29 cellular contexts compared by ENCODE assay signal in genomic region chr17:65790241-65790640, GRCh38.
"Had no signal": no experiment of that assay in that cellular context is flagged by ENCODE, and none has a peak within 500 bp of the region (broad histone marks: within the 10 kb centered on the region; RNA-seq: fewer than 3 reads in every experiment).

No MANE protein-coding gene starts in this region.

- H3K36me3 ChIP-seq: ascending aorta, esophagus squamous epithelium, gastroesophageal sphincter, WERI-Rb-1 had no signal

- H3K9me3 Mint-ChIP-seq: activated CD4-positive, alpha-beta memory T cell treated with anti-CD3 and anti-CD28 coated beads for 36 hours; activated CD4-positive, alpha-beta T cell treated with anti-CD3 and anti-CD28 coated beads, Interleukin-2, amount 10 ng/mL, durations not matched to agents 24 days and 14 days; activated naive CD4-positive, alpha-beta T cell treated with anti-CD3 and anti-CD28 coated beads, Interleukin-2, amount 10 ng/mL, durations not matched to agents 7 days and 5 days; activated naive CD4-positive, alpha-beta T cell treated with anti-CD3 and anti-CD28 coated beads, Interleukin-2, amount 50 U/mL, for 72 hours; activated naive CD8-positive, alpha-beta T cell treated with anti-CD3 and anti-CD28 coated beads, Interleukin-2, amount 10 ng/mL, durations not matched to agents 7 days and 5 days; brain; central memory CD8-positive, alpha-beta T cell; dendritic cell treated with granulocyte-macrophage colony-stimulating factor and Interleukin-4, amounts not matched to agents 40 ng/mL and 50 ng/mL, for 4 days; effector memory CD8-positive, alpha-beta T cell had no signal

- H3K4me1 Mint-ChIP-seq: activated CD4-positive, alpha-beta T cell treated with anti-CD3 and anti-CD28 coated beads for 36 hours; activated CD4-positive, alpha-beta T cell treated with anti-CD3 and anti-CD28 coated beads, Interleukin-2, amount 10 ng/mL, durations not matched to agents 24 days and 14 days; activated CD8-positive, alpha-beta memory T cell treated with anti-CD3 and anti-CD28 coated beads, Interleukin-2, amount 10 ng/mL, durations not matched to agents 7 days and 5 days; activated naive CD4-positive, alpha-beta T cell treated with anti-CD3 and anti-CD28 coated beads, Interleukin-2, amount 10 ng/mL, durations not matched to agents 7 days and 5 days; activated naive CD8-positive, alpha-beta T cell treated with anti-CD3 and anti-CD28 coated beads, Interleukin-2, amount 10 ng/mL, durations not matched to agents 7 days and 5 days; central memory CD8-positive, alpha-beta T cell had no signal

- H3K36me3 Mint-ChIP-seq: activated CD4-positive, alpha-beta memory T cell treated with anti-CD3 and anti-CD28 coated beads for 36 hours; activated CD8-positive, alpha-beta memory T cell treated with anti-CD3 and anti-CD28 coated beads, Interleukin-2, amount 10 ng/mL, durations not matched to agents 7 days and 5 days; activated naive CD4-positive, alpha-beta T cell treated with anti-CD3 and anti-CD28 coated beads, Interleukin-2, amount 10 ng/mL, durations not matched to agents 7 days and 5 days; activated naive CD4-positive, alpha-beta T cell treated with anti-CD3 and anti-CD28 coated beads, Interleukin-2, amount 50 U/mL, for 72 hours; activated naive CD8-positive, alpha-beta T cell treated with anti-CD3 and anti-CD28 coated beads, Interleukin-2, amount 10 ng/mL, durations not matched to agents 7 days and 5 days; brain had no signal

- H3K27ac ChIP-seq: ascending aorta, coronary artery, epithelial cell of prostate, esophagus squamous epithelium, gastroesophageal sphincter, WERI-Rb-1 had no signal

- H3K4me3 ChIP-seq: ascending aorta, coronary artery, esophagus squamous epithelium, gastroesophageal sphincter had no signal

- DNase-seq: activated CD4-positive, alpha-beta memory T cell treated with anti-CD3 and anti-CD28 coated beads for 36 hours; activated CD4-positive, alpha-beta T cell treated with anti-CD3 and anti-CD28 coated beads for 36 hours; activated CD4-positive, alpha-beta T cell treated with anti-CD3 and anti-CD28 coated beads, Interleukin-2, amount 10 ng/mL, durations not matched to agents 24 days and 14 days; activated CD4-positive, CD25-positive, alpha-beta regulatory T cell; activated CD4-positive, CD25-positive, alpha-beta regulatory T cell treated with anti-CD3 and anti-CD28 coated beads, Interleukin-2, amount 50 U/mL, for 72 hours; activated CD8-positive, alpha-beta memory T cell treated with anti-CD3 and anti-CD28 coated beads, Interleukin-2, amount 10 ng/mL, durations not matched to agents 7 days and 5 days; activated CD8-positive, alpha-beta memory T cell treated with anti-CD3 and anti-CD28 coated beads, Interleukin-2, amount 50 U/mL, for 4 hours; activated CD8-positive, alpha-beta T cell treated with anti-CD3 and anti-CD28 coated beads, Interleukin-2, amount 10 ng/mL, durations not matched to agents 7 days and 5 days; activated gamma-delta T cell; activated naive CD4-positive, alpha-beta T cell; activated naive CD4-positive, alpha-beta T cell treated with anti-CD3 and anti-CD28 coated beads, Interleukin-2, amount 10 ng/mL, durations not matched to agents 7 days and 5 days; activated naive CD8-positive, alpha-beta T cell treated with anti-CD3 and anti-CD28 coated beads, Interleukin-2, amount 10 ng/mL, durations not matched to agents 7 days and 5 days; activated T-cell treated with anti-CD3 and anti-CD28 coated beads, Interleukin-2, amount 50 U/mL, for 1 hour; activated T-cell treated with anti-CD3 and anti-CD28 coated beads, Interleukin-2, amount 50 U/mL, for 48 hours; effector CD4-positive, alpha-beta T cell; effector memory CD8-positive, alpha-beta T cell; esophagus squamous epithelium; foreskin melanocyte; head of caudate nucleus; T-helper 2 cell; WERI-Rb-1 had no signal

- H3K4me3 Mint-ChIP-seq: activated CD4-positive, alpha-beta memory T cell treated with anti-CD3 and anti-CD28 coated beads for 36 hours; activated CD4-positive, alpha-beta T cell treated with anti-CD3 and anti-CD28 coated beads for 36 hours; activated CD4-positive, alpha-beta T cell treated with anti-CD3 and anti-CD28 coated beads, Interleukin-2, amount 10 ng/mL, durations not matched to agents 24 days and 14 days; activated CD8-positive, alpha-beta memory T cell treated with anti-CD3 and anti-CD28 coated beads, Interleukin-2, amount 10 ng/mL, durations not matched to agents 7 days and 5 days; activated CD8-positive, alpha-beta T cell treated with anti-CD3 and anti-CD28 coated beads, Interleukin-2, amount 10 ng/mL, durations not matched to agents 7 days and 5 days; activated naive CD4-positive, alpha-beta T cell treated with anti-CD3 and anti-CD28 coated beads, Interleukin-2, amount 10 ng/mL, durations not matched to agents 7 days and 5 days; activated naive CD8-positive, alpha-beta T cell treated with anti-CD3 and anti-CD28 coated beads, Interleukin-2, amount 10 ng/mL, durations not matched to agents 7 days and 5 days; brain; central memory CD8-positive, alpha-beta T cell; dendritic cell treated with granulocyte-macrophage colony-stimulating factor and Interleukin-4, amounts not matched to agents 40 ng/mL and 50 ng/mL, for 4 days; effector memory CD8-positive, alpha-beta T cell had no signal

- H3K27me3 ChIP-seq: ascending aorta, esophagus squamous epithelium, gastroesophageal sphincter had no signal

- H3K27me3 Mint-ChIP-seq: activated CD4-positive, alpha-beta memory T cell treated with anti-CD3 and anti-CD28 coated beads for 36 hours; brain had no signal

- H3K9me3 ChIP-seq: ascending aorta, esophagus squamous epithelium, gastroesophageal sphincter had no signal

- ATAC-seq: activated CD4-positive, alpha-beta T cell treated with anti-CD3 and anti-CD28 coated beads for 36 hours; activated CD8-positive, alpha-beta memory T cell treated with anti-CD3 and anti-CD28 coated beads, Interleukin-2, amount 10 ng/mL, durations not matched to agents 7 days and 5 days; activated CD8-positive, alpha-beta T cell treated with anti-CD3 and anti-CD28 coated beads, Interleukin-2, amount 10 ng/mL, durations not matched to agents 7 days and 5 days; activated naive CD4-positive, alpha-beta T cell treated with anti-CD3 and anti-CD28 coated beads, Interleukin-2, amount 50 U/mL, for 72 hours; effector memory CD8-positive, alpha-beta T cell; gastroesophageal sphincter had no signal

- H3K27ac Mint-ChIP-seq: activated CD4-positive, alpha-beta memory T cell treated with anti-CD3 and anti-CD28 coated beads for 36 hours; activated CD4-positive, alpha-beta T cell treated with anti-CD3 and anti-CD28 coated beads for 36 hours; activated CD4-positive, alpha-beta T cell treated with anti-CD3 and anti-CD28 coated beads, Interleukin-2, amount 10 ng/mL, durations not matched to agents 24 days and 14 days; activated CD8-positive, alpha-beta memory T cell treated with anti-CD3 and anti-CD28 coated beads, Interleukin-2, amount 10 ng/mL, durations not matched to agents 7 days and 5 days; activated CD8-positive, alpha-beta T cell treated with anti-CD3 and anti-CD28 coated beads, Interleukin-2, amount 10 ng/mL, durations not matched to agents 7 days and 5 days; activated naive CD4-positive, alpha-beta T cell treated with anti-CD3 and anti-CD28 coated beads, Interleukin-2, amount 10 ng/mL, durations not matched to agents 7 days and 5 days; activated naive CD4-positive, alpha-beta T cell treated with anti-CD3 and anti-CD28 coated beads, Interleukin-2, amount 50 U/mL, for 72 hours; activated naive CD8-positive, alpha-beta T cell treated with anti-CD3 and anti-CD28 coated beads, Interleukin-2, amount 10 ng/mL, durations not matched to agents 7 days and 5 days; brain; dendritic cell treated with granulocyte-macrophage colony-stimulating factor and Interleukin-4, amounts not matched to agents 40 ng/mL and 50 ng/mL, for 4 days; effector memory CD8-positive, alpha-beta T cell had no signal
